Comparison of ENCODE assay signal across 25 cellular contexts in genomic region chr7:103538964-103539709, GRCh38.
A peak's percentile ranks its signal among the peaks of the same experiment; 100 is the strongest.
DNase-seq lines count a peak whose midpoint lies in the region; ATAC-seq and TF ChIP-seq lines count a peak whose summit lies in the region.
"Had no signal": no experiment of that assay in that cellular context is flagged by ENCODE, and none has a peak within 500 bp of the region (broad histone marks: within the 10 kb centered on the region; RNA-seq: fewer than 3 reads in every experiment).

No MANE protein-coding gene starts in this region.

- no peaks in the 10 kb centered on the region for H3K27me3 Mint-ChIP-seq in GM23338 (ENCODE audit: insufficient read depth, low read depth, poor library complexity)

- no peaks in the 10 kb centered on the region for H3K27me3 ChIP-seq in layer of hippocampus (ENCODE audit: control insufficient read depth, insufficient read depth, low read length)
- H3K27me3 ChIP-seq in GM23338 (ENCODE audit: insufficient read depth): no peaks in the 10 kb centered on the region
- H3K27me3 ChIP-seq: MG63, SJSA1 had no signal

- H4K20me1 ChIP-seq in GM23338 (replicated peaks; ENCODE audit: insufficient read depth): no peaks in the 10 kb centered on the region

- H3K4me1 Mint-ChIP-seq in GM23338: no peaks in the 10 kb centered on the region
- H3K4me1 Mint-ChIP-seq: CD8-positive, alpha-beta memory T cell had no signal

- no peaks in the 10 kb centered on the region for H3F3A ChIP-seq in GM23338 (replicated peaks; ENCODE audit: low read depth)

- ATAC-seq in GM23338: no peak
- no peak for ATAC-seq in GM21381 (IDR thresholded peaks at IDR 0.05; ENCODE audit: unreplicated experiment)
- ATAC-seq: A549, Right ventricle myocardium inferior had no signal

- H3K4me3 ChIP-seq in GM23338: no peak overlapping the region
- H3K4me3 ChIP-seq: A549, HAP-1, MG63, PC-9, SJSA1 had no signal

- no peak overlapping the region for H2AFZ ChIP-seq in GM23338
- H2AFZ ChIP-seq: PC-9 had no signal

- no peak for TF ChIP-seq CTCF in GM23338 (conservative IDR thresholded peaks at IDR 0.05; ENCODE audit: low read depth in 2 of 2)

- no peaks in the 10 kb centered on the region for H3K36me3 ChIP-seq in GM23338 (ENCODE audit: insufficient read depth)
- H3K36me3 ChIP-seq: HAP-1, MG63, SJSA1 had no signal

- H3K9me3 Mint-ChIP-seq in GM23338: no peaks in the 10 kb centered on the region
- H3K9me3 Mint-ChIP-seq: CD8-positive, alpha-beta memory T cell; HFFc6 had no signal

- H3K9me2 ChIP-seq in GM23338 (ENCODE audit: insufficient read depth): no peaks in the 10 kb centered on the region

- H3K4me2 ChIP-seq in GM23338: no peak overlapping the region
- H3K4me2 ChIP-seq: A549, PC-9 had no signal

- H3K27ac ChIP-seq in angular gyrus (ENCODE audit: low read depth, low read length): peak overlapping the region; percentile 100
- H3K27ac ChIP-seq in cingulate gyrus (ENCODE audit: low read depth, low read length): peak overlapping the region; percentile 97
- H3K27ac ChIP-seq in layer of hippocampus (ENCODE audit: low read depth, low read length): peak overlapping the region; percentile 97
- H3K27ac ChIP-seq in GM23338 (ENCODE audit: low read depth): no peak overlapping the region
- H3K27ac ChIP-seq: A549, PC-9, SJSA1 had no signal

- H3K27ac Mint-ChIP-seq in GM23338: no peak overlapping the region
- H3K27ac Mint-ChIP-seq: CD8-positive, alpha-beta memory T cell; HFFc6 had no signal

- H3K36me3 Mint-ChIP-seq in GM23338 (ENCODE audit: low read depth): no peaks in the 10 kb centered on the region
- H3K36me3 Mint-ChIP-seq: CD8-positive, alpha-beta memory T cell had no signal

- peak; percentile 81 for DNase-seq in putamen (ENCODE audit: low spot score)
- no peak for DNase-seq in GM23338 (ENCODE audit: low spot score)
- no peak for DNase-seq in cortex of kidney (lab: John Stamatoyannopoulos, UW)
- DNase-seq in EL: no peak
- DNase-seq: AML-193; CD8-positive, alpha-beta memory T cell; DMS79 treated with DMSO at 0.1 percent for 48 hours; GOT3; HFFc6; IMR-90; KG1; MG63; NCI-H1105 treated with DMSO at 0.1 percent for 48 hours; NCI-H2029; NCI-H446; NCI-H524 treated with DMSO at 0.1 percent for 48 hours; PC-9 had no signal

- H3K4me1 ChIP-seq in GM23338 (ENCODE audit: insufficient read depth): no peaks in the 10 kb centered on the region
- H3K4me1 ChIP-seq: A549, HAP-1, SJSA1 had no signal

- no peak overlapping the region for H3K4me3 Mint-ChIP-seq in GM23338
- H3K4me3 Mint-ChIP-seq: CD8-positive, alpha-beta memory T cell; HFFc6 had no signal

- H3K79me2 ChIP-seq in GM23338 (replicated peaks; ENCODE audit: insufficient read depth): no peaks in the 10 kb centered on the region

TF ChIP-seq in GM23338, 12 proteins besides CTCF, POLR2A, EP300 and RAD21:
- TF ChIP-seq ZNF462 (CRISPR knock-in tag; IDR thresholded peaks at IDR 0.05): no peak
- TF ChIP-seq EZH2phosphoT487 (IDR thresholded peaks at IDR 0.05; ENCODE audit: unreplicated experiment): no peak
- TF ChIP-seq ZNF114 (CRISPR knock-in tag; IDR thresholded peaks at IDR 0.05): no peak
- no peak for TF ChIP-seq JUNB (IDR thresholded peaks at IDR 0.05; ENCODE audit: unreplicated experiment)
TF ChIP-seq in GM23338: peak in this region for 0.
